Comparison of ENCODE assay signal across 29 cellular contexts in the genomic region with DNA sequence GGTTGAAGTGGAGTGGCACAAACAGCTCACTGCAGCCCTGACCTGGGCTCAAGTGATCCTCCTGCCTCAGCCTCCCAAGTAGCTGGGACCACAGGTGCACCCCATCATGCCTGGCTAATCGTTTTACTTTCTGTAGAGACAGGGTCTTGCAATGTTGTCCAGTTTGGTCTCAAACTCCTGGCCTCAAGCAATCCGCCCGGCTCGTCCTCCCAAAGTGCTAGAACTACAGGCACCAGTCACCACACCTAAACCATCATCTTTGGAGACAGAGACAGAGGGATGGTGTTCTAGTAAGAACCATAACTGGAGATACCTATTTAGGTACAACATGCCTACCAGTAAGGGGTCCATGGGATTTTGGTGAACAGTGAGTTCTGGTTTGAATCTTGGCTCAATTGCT.
"Had no signal": no experiment of that assay in that cellular context is flagged by ENCODE, and none has a peak within 500 bp of the region (broad histone marks: within the 10 kb centered on the region; RNA-seq: fewer than 3 reads in every experiment).

No MANE protein-coding gene starts in this region.

- H3K4me2 ChIP-seq: smooth muscle cell had no signal

- H3K27me3 Mint-ChIP-seq: naive thymus-derived CD8-positive, alpha-beta T cell; natural killer cell treated with Interleukin-12 subunit alpha and Interleukin-12 subunit beta and Interleukin-15 and Interleukin-18, amount 100 ng/mL, for 72 hours; progenitor cell of endocrine pancreas; stimulated activated naive B cell treated with anti-CD40 and anti-IgM and Interleukin-4, amounts not matched to agents 10 μg/mL and 1 μg/mL and 100 μg/mL, for 72 hours; stimulated activated naive CD8-positive, alpha-beta T cell treated with anti-CD3 and anti-CD28 coated beads, Interleukin-15, Interleukin-2, amounts not matched to agents 100 ng/mL and 50 ng/mL, for 24 hours had no signal

- H3K4me3 Mint-ChIP-seq: naive thymus-derived CD8-positive, alpha-beta T cell; natural killer cell treated with Interleukin-12 subunit alpha and Interleukin-12 subunit beta and Interleukin-15 and Interleukin-18, amount 100 ng/mL, for 72 hours; nephron progenitor cell; neural crest cell; stimulated activated effector memory CD8-positive, alpha-beta T cell treated with anti-CD3 and anti-CD28 coated beads, Interleukin-12 subunit alpha, Interleukin-12 subunit beta, amount 100 ng/mL, for 72 hours; stimulated activated naive B cell treated with anti-CD40 and anti-IgM and Interleukin-4, amounts not matched to agents 10 μg/mL and 1 μg/mL and 100 μg/mL, for 72 hours; stimulated activated naive CD8-positive, alpha-beta T cell treated with anti-CD3 and anti-CD28 coated beads, Interleukin-15, Interleukin-2, amounts not matched to agents 100 ng/mL and 50 ng/mL, for 24 hours had no signal

- H3K36me3 ChIP-seq: ovary, thoracic aorta, thyroid gland, vagina had no signal

- DNase-seq: naive thymus-derived CD8-positive, alpha-beta T cell; nephron progenitor cell; occipital lobe; ovary; psoas muscle; right cardiac atrium; spleen; stimulated activated CD4-positive, alpha-beta T cell treated with anti-CD3 and anti-CD28 coated beads, Interleukin-12 subunit alpha, Interleukin-12 subunit beta, amount 100 ng/mL, for 4 hours; stimulated activated CD4-positive, alpha-beta T cell treated with anti-CD3 and anti-CD28 coated beads, Interleukin-1b, Interleukin-23, amount 100 ng/mL, for 48 hours; stimulated activated CD4-positive, alpha-beta T cell treated with anti-CD3 and anti-CD28 coated beads, Interleukin-4, amount 100 ng/mL, for 1 hour; stimulated activated naive B cell treated with anti-CD40 and anti-IgM and Interleukin-4, amounts not matched to agents 10 μg/mL and 1 μg/mL and 100 μg/mL, for 72 hours; stimulated activated naive CD4-positive, alpha-beta T cell treated with Interleukin-2 at 50 U/mL for 16 hours; stomach; thyroid gland; trophoblast cell; upper lobe of left lung had no signal

- H3K9ac ChIP-seq: parathyroid adenoma had no signal

- H3K9me3 ChIP-seq: ovary, psoas muscle, spleen, stomach, thoracic aorta, thyroid gland, tibial nerve, upper lobe of left lung, vagina had no signal

- H3K27me3 ChIP-seq: ovary, spleen, stomach, thyroid gland, tibial nerve, upper lobe of left lung, vagina had no signal

- H2AFZ ChIP-seq: parathyroid adenoma had no signal

- ATAC-seq: naive thymus-derived CD8-positive, alpha-beta T cell; natural killer cell treated with Interleukin-12 subunit alpha and Interleukin-12 subunit beta and Interleukin-15 and Interleukin-18, amount 100 ng/mL, for 72 hours; psoas muscle; right cardiac atrium; sciatic nerve; stimulated activated effector memory CD8-positive, alpha-beta T cell treated with anti-CD3 and anti-CD28 coated beads, Interleukin-12 subunit alpha, Interleukin-12 subunit beta, amount 100 ng/mL, for 72 hours; stimulated activated naive B cell treated with anti-CD40 and anti-IgM and Interleukin-4, amounts not matched to agents 10 μg/mL and 1 μg/mL and 100 μg/mL, for 72 hours had no signal

- H3K4me3 ChIP-seq: ovary, psoas muscle, skin epidermis, smooth muscle cell, spleen, stomach, thoracic aorta, thyroid gland, tibial nerve, upper lobe of left lung, vagina had no signal

- H3K27ac Mint-ChIP-seq: stimulated activated effector memory CD8-positive, alpha-beta T cell treated with anti-CD3 and anti-CD28 coated beads, Interleukin-12 subunit alpha, Interleukin-12 subunit beta, amount 100 ng/mL, for 72 hours; stimulated activated naive B cell treated with anti-CD40 and anti-IgM and Interleukin-4, amounts not matched to agents 10 μg/mL and 1 μg/mL and 100 μg/mL, for 72 hours; stimulated activated naive CD8-positive, alpha-beta T cell treated with anti-CD3 and anti-CD28 coated beads, Interleukin-15, Interleukin-2, amounts not matched to agents 100 ng/mL and 50 ng/mL, for 24 hours had no signal

- H3K27ac ChIP-seq: ovary, parathyroid adenoma, psoas muscle, skin epidermis, spleen, thyroid gland, tibial nerve, upper lobe of left lung, vagina had no signal

- H3K9me3 Mint-ChIP-seq: naive thymus-derived CD8-positive, alpha-beta T cell; natural killer cell treated with Interleukin-12 subunit alpha and Interleukin-12 subunit beta and Interleukin-15 and Interleukin-18, amount 100 ng/mL, for 72 hours; nephron progenitor cell; neural crest cell; stimulated activated effector memory CD8-positive, alpha-beta T cell treated with anti-CD3 and anti-CD28 coated beads, Interleukin-12 subunit alpha, Interleukin-12 subunit beta, amount 100 ng/mL, for 72 hours; stimulated activated naive B cell treated with anti-CD40 and anti-IgM and Interleukin-4, amounts not matched to agents 10 μg/mL and 1 μg/mL and 100 μg/mL, for 72 hours; stimulated activated naive CD8-positive, alpha-beta T cell treated with anti-CD3 and anti-CD28 coated beads, Interleukin-15, Interleukin-2, amounts not matched to agents 100 ng/mL and 50 ng/mL, for 24 hours had no signal

- FAIRE-seq: urothelium cell line had no signal
